Comparison of ENCODE assay signal across 1 cellular context in the genomic region with DNA sequence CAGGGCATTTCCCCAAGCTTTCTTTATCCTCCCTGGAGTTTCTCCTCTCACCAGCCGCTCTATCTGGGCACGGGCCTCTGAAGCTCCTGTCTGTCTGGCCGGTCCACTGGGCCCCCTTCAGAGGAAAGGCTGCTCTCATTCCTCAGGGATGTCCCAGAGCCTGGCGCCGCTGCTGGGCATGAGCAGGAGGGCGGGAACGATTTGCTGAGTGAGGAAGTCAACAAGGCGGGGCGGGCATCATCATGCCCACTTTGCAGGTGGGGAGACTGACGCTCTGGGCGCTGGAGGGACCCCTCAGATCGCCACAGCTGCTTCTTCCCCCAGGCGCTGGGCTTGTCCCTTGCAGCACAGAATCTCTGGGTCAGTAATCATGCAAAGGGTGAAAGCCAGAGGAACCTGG.
TF ChIP-seq lines count a peak whose summit lies in the region.

No MANE protein-coding gene starts in this region.

TF ChIP-seq in H1, 55 proteins besides CTCF, POLR2A, EP300 and RAD21 (continued from another document):
- no peak for TF ChIP-seq TEAD4 (IDR thresholded peaks at IDR 0.05; ENCODE audit: low read depth, low read length)
- TF ChIP-seq CHD2 (IDR thresholded peaks at IDR 0.05; ENCODE audit: low read length), result no peak
- TF ChIP-seq CREB1 (IDR thresholded peaks at IDR 0.05), result no peak
- TF ChIP-seq SIRT6 (IDR thresholded peaks at IDR 0.05; ENCODE audit: low read length), result no peak
